11 cellular contexts compared by ENCODE assay signal in genomic region chr20:50293244-50294139, GRCh38.
A peak's percentile ranks its signal among the peaks of the same experiment; 100 is the strongest.
DNase-seq lines count a peak whose midpoint lies in the region; ATAC-seq, FAIRE-seq and TF ChIP-seq lines count a peak whose summit lies in the region.
"Had no signal": no experiment of that assay in that cellular context is flagged by ENCODE, and none has a peak within 500 bp of the region (broad histone marks: within the 10 kb centered on the region; RNA-seq: fewer than 3 reads in every experiment).

No MANE protein-coding gene starts in this region.

- H3K36me3 ChIP-seq in BLaER1 treated with 17β-estradiol and CSF1 and Interleukin-3, amounts not matched to agents 10 nM and 100 nM = no peaks in the 10 kb centered on the region
- H3K36me3 ChIP-seq in adipocyte (ENCODE audit: control insufficient read depth, insufficient read depth, low read length, severe bottlenecking) (no peaks in the 10 kb centered on the region), kidney (ENCODE audit: control insufficient read depth in 1 of 2, insufficient read depth in 2 of 2, low read length in 2 of 2) (no peaks in the 10 kb centered on the region), gastrocnemius medialis (no peaks in the 10 kb centered on the region)

- H3K27ac ChIP-seq in BLaER1 treated with 17β-estradiol and CSF1 and Interleukin-3, amounts not matched to agents 10 nM and 100 nM = peak overlapping the region in 5 of 11 experiments; percentile 7 to 74 (median 71); a peak in 5 of 22 replicates
- H3K27ac ChIP-seq in kidney (ENCODE audit: low read depth in 2 of 2, low read length in 2 of 2) = peak overlapping the region; percentile 43 to 47
- H3K27ac ChIP-seq in gastrocnemius medialis = peak overlapping the region; percentile 83 to 95 (median 85)
- H3K27ac ChIP-seq: foreskin keratinocyte had no signal

- no peaks in the 10 kb centered on the region for H3K9me3 ChIP-seq in BLaER1 treated with 17β-estradiol and CSF1 and Interleukin-3, amounts not matched to agents 10 nM and 100 nM (replicated peaks in 1 of 11)
- no peaks in the 10 kb centered on the region for H3K9me3 ChIP-seq in adipocyte (ENCODE audit: control insufficient read depth, low read length)
- H3K9me3 ChIP-seq in kidney (ENCODE audit: control insufficient read depth in 1 of 2, low read length in 2 of 2) = no peaks in the 10 kb centered on the region
- no peaks in the 10 kb centered on the region for H3K9me3 ChIP-seq in gastrocnemius medialis

- no peak for TF ChIP-seq POLR2A in gastrocnemius medialis (IDR thresholded peaks at IDR 0.05)

- DNase-seq in adipocyte (ENCODE audit: low read depth) (no peak), kidney (peak; percentile 76), gastrocnemius medialis (no peak), NCI-H2107 (lab: John Stamatoyannopoulos, UW) (no peak), GM13976 (ENCODE audit: low spot score) (no peak), NCI-H226 (no peak), SKM-1 (lab: John Stamatoyannopoulos, UW; ENCODE audit: unreplicated experiment) (no peak)
- DNase-seq: foreskin keratinocyte had no signal

- no peak overlapping the region for H3K4me3 ChIP-seq in BLaER1 treated with 17β-estradiol and CSF1 and Interleukin-3, amounts not matched to agents 10 nM and 100 nM
- H3K4me3 ChIP-seq in adipocyte (ENCODE audit: low read length) (no peak overlapping the region), kidney (ENCODE audit: low read length in 2 of 2) (no peak overlapping the region), gastrocnemius medialis (no peak overlapping the region)

- peaks cover 0 to 14% (median 6%) of the 10 kb centered on the region in 11 experiments; a peak in 9 of 22 replicates for H3K27me3 ChIP-seq in BLaER1 treated with 17β-estradiol and CSF1 and Interleukin-3, amounts not matched to agents 10 nM and 100 nM
- no peaks in the 10 kb centered on the region for H3K27me3 ChIP-seq in adipocyte (replicated peaks; ENCODE audit: control insufficient read depth, insufficient read depth, low read length)
- no peaks in the 10 kb centered on the region for H3K27me3 ChIP-seq in gastrocnemius medialis
- H3K27me3 ChIP-seq: foreskin keratinocyte had no signal

- TF ChIP-seq CTCF in kidney (IDR thresholded peaks at IDR 0.05; ENCODE audit: borderline replicate concordance, extremely low read depth, insufficient read depth) (no peak), gastrocnemius medialis (IDR thresholded peaks at IDR 0.05 in 4 of 5, conservative IDR thresholded peaks at IDR 0.05 in 1 of 5) (no peak), GM13976 (IDR thresholded peaks at IDR 0.05; ENCODE audit: borderline replicate concordance, control extremely low read depth, extremely low read depth, insufficient read depth, missing control alignments) (no peak)

- intact Hi-C loops in kidney (cut with DNase I) = no loop called here
- intact Hi-C loops in gastrocnemius medialis (cut with DNase I; ENCODE audit: low total_unique reads) = loop anchor here (5.0 to 10.0 kb wide), 3 partner anchors 84 to 179 kb away; partner anchors contain the start of gene UBE2V1

- H3K4me1 ChIP-seq in BLaER1 treated with 17β-estradiol and CSF1 and Interleukin-3, amounts not matched to agents 10 nM and 100 nM = peaks cover 38 to 81% (median 62%) of the 10 kb centered on the region in 10 experiments
- H3K4me1 ChIP-seq in adipocyte (ENCODE audit: control insufficient read depth, insufficient read depth, low read length) = peaks cover 44% of the 10 kb centered on the region
- H3K4me1 ChIP-seq in kidney (ENCODE audit: control insufficient read depth in 1 of 2, insufficient read depth in 1 of 2, low read depth in 1 of 2, low read length in 2 of 2) = peaks cover 6 to 13% of the 10 kb centered on the region in 2 donors
- peaks cover 19 to 21% of the 10 kb centered on the region in 2 donors for H3K4me1 ChIP-seq in gastrocnemius medialis
- H3K4me1 ChIP-seq: foreskin keratinocyte had no signal

- in situ Hi-C loops in gastrocnemius medialis (cut with MboI; ENCODE audit: low sequenced_read_pairs in 4 of 4) (loop anchor here in 2 of 4 donors (25.0 kb wide), 2 partner anchors 94 to 169 kb away; no protein-coding TSS in a partner anchor), GM13976 (cut with MboI; ENCODE audit: low sequenced_read_pairs, unreplicated experiment) (no loop called here)

- H3K9ac ChIP-seq in BLaER1 treated with 17β-estradiol and CSF1 and Interleukin-3, amounts not matched to agents 10 nM and 100 nM = peak overlapping the region in 2 of 11 experiments; percentile 48 to 61; a peak in 1 of 22 replicates
- peak overlapping the region; percentile 85 for H3K9ac ChIP-seq in adipocyte (ENCODE audit: low read length)
- H3K9ac ChIP-seq in kidney (ENCODE audit: low read length in 2 of 2) = no peak overlapping the region

- H3K4me2 ChIP-seq in BLaER1 treated with 17β-estradiol and CSF1 and Interleukin-3, amounts not matched to agents 10 nM and 100 nM = peak overlapping the region in 6 of 11 experiments; percentile 53 to 90 (median 86); a peak in 11 of 22 replicates

- FAIRE-seq in kidney (lab: Jason Lieb, UNC) = no peak
- FAIRE-seq: colon had no signal

- H4K20me1 ChIP-seq in BLaER1 treated with 17β-estradiol and CSF1 and Interleukin-3, amounts not matched to agents 10 nM and 100 nM = peaks cover 0 to 15% (median 0%) of the 10 kb centered on the region in 11 experiments; a peak in 3 of 22 replicates

- ATAC-seq in gastrocnemius medialis = no peak
- ATAC-seq: activated CD8-positive, alpha-beta T cell treated with anti-CD3 and anti-CD28 coated beads, Interleukin-2, amount 10 ng/mL, durations not matched to agents 7 days and 5 days had no signal
